21 cellular contexts compared by ENCODE assay signal in the genomic region with DNA sequence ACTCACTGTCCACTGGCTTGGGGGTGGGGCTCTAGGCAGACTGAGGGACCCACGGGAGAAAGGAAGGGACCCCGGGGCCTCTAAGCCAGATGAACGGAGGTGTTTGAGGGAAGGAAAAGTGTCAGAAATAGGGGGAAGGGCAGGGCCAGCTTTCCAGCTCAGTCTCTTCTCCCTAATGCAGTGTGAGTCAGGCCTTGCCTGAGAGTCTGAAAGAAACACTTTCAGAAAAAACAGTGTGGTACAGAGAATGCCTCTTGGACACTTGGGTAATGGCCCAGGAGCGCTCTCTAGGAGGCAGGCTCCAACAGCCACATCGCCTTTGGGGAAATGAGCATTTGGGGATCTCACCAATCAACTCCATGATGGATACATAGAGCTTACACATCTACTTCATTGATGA. TPM values are rescaled to one million over a fixed set of nuclear protein-coding genes. Genes with fewer than 3 reads are reported as not detected.
DNase-seq lines count a peak whose midpoint lies in the region; ATAC-seq, FAIRE-seq and TF ChIP-seq lines count a peak whose summit lies in the region.
"Had no signal": no experiment of that assay in that cellular context is flagged by ENCODE, and none has a peak within 500 bp of the region (broad histone marks: within the 10 kb centered on the region; RNA-seq: fewer than 3 reads in every experiment).

No MANE protein-coding gene starts in this region.

- H3K4me3 ChIP-seq in HepG2 (replicated peaks in 1 of 3; ENCODE audit: insufficient read depth in 1 of 3, low read depth in 2 of 3, low read length in 3 of 3) (no peak overlapping the region), aorta (ENCODE audit: low read length in 2 of 2) (no peak overlapping the region)

- H3K27ac Mint-ChIP-seq in activated T-helper 17 cell treated with anti-CD3 and anti-CD28 coated beads, Interleukin-2, amount 50 U/mL, for 72 hours = peak overlapping the region; percentile 10
- no peak overlapping the region for H3K27ac Mint-ChIP-seq in osteocyte (ENCODE audit: unreplicated experiment)
- H3K27ac Mint-ChIP-seq: B cell; CD8-positive, alpha-beta T cell had no signal

- 97% methylated on average over 5 of the region's 5 CpGs for WGBS in HepG2 (ENCODE audit: low lambda C conversion rate)
- 38% methylated on average over 5 of the region's 5 CpGs for WGBS in aorta, 2 donors

- FAIRE-seq in HepG2 (lab: Jason Lieb, UNC) = no peak
- FAIRE-seq: D721Med, G401.6, GM12892 had no signal

- no peaks in the 10 kb centered on the region for H3K27me3 Mint-ChIP-seq in activated T-helper 17 cell treated with anti-CD3 and anti-CD28 coated beads, Interleukin-2, amount 50 U/mL, for 72 hours
- no peaks in the 10 kb centered on the region for H3K27me3 Mint-ChIP-seq in osteocyte (ENCODE audit: unreplicated experiment)
- H3K27me3 Mint-ChIP-seq: B cell had no signal

- no peak for DNase-seq in HepG2 (ENCODE audit: low spot score)
- DNase-seq in aorta = peak in 1 of 2 donors; percentile 44
- no peak for DNase-seq in GDM1 (lab: John Stamatoyannopoulos, UW)
- DNase-seq in osteocyte (ENCODE audit: extremely low spot score, unreplicated experiment) = no peak
- DNase-seq in NCI-H1092 treated with DMSO at 0.1 percent for 48 hours (lab: John Stamatoyannopoulos, UW) = no peak
- DNase-seq: ACHN; CD8-positive, alpha-beta T cell; DMS79 treated with DMSO at 0.1 percent for 48 hours; GOT3; KBM-7; NCI-H226; NCI-H526; OCI-M1; RPMI8226 had no signal

- TF ChIP-seq EP300 in HepG2 (IDR thresholded peaks at IDR 0.05; ENCODE audit: low read depth in 2 of 2, low read length in 2 of 2) = no peak
- no peak for TF ChIP-seq EP300 in HepG2 (CRISPR knock-in tag; IDR thresholded peaks at IDR 0.05; ENCODE audit: borderline replicate concordance)

- H3K36me3 ChIP-seq in HepG2 (replicated peaks in 1 of 2; ENCODE audit: control insufficient read depth in 1 of 2, insufficient read depth in 2 of 2, low read length in 2 of 2) (peaks cover 38 to 94% of the 10 kb centered on the region in 2 experiments), aorta (ENCODE audit: control insufficient read depth in 1 of 2, insufficient read depth in 2 of 2, low read length in 1 of 2) (peaks cover 15 to 37% of the 10 kb centered on the region in 2 donors)

- H3K4me2 ChIP-seq in HepG2 (ENCODE audit: low read depth, low read length) = no peak overlapping the region

- peaks cover 70% of the 10 kb centered on the region for H3K36me3 Mint-ChIP-seq in activated T-helper 17 cell treated with anti-CD3 and anti-CD28 coated beads, Interleukin-2, amount 50 U/mL, for 72 hours (ENCODE audit: low read depth)
- peaks cover 75% of the 10 kb centered on the region for H3K36me3 Mint-ChIP-seq in osteocyte (ENCODE audit: unreplicated experiment)

- POLR2A ChIA-PET in HepG2 (lab: Yijun Ruan, JAX) = no interaction called here

- no TSS peak for BruUV-seq in HepG2 (replicated peaks; lab: Mats Ljungman, UMichigan)

- no peak for ATAC-seq in activated T-helper 17 cell treated with anti-CD3 and anti-CD28 coated beads, Interleukin-2, amount 50 U/mL, for 72 hours (replicated peaks)
- ATAC-seq in HepG2 (no peak), aorta (ENCODE audit: low FRiP score) (no peak)
- ATAC-seq: CD8-positive, alpha-beta T cell had no signal

- peaks cover 18% of the 10 kb centered on the region for H3K4me1 ChIP-seq in HepG2 (ENCODE audit: insufficient read depth, low read length)
- no peaks in the 10 kb centered on the region for H3K4me1 ChIP-seq in aorta (ENCODE audit: control insufficient read depth in 1 of 2, insufficient read depth in 2 of 2, low read length in 2 of 2)

- H4K20me1 ChIP-seq in HepG2 (ENCODE audit: insufficient read depth, low read length) = no peaks in the 10 kb centered on the region

- H3K27ac ChIP-seq in cingulate gyrus (ENCODE audit: low read depth, low read length) = peak overlapping the region; percentile 80
- no peak overlapping the region for H3K27ac ChIP-seq in HepG2 (ENCODE audit: extremely low read length, insufficient read depth, low read length)
- peak overlapping the region; percentile 4 to 6 for H3K27ac ChIP-seq in aorta (ENCODE audit: low read depth in 1 of 2, low read length in 2 of 2)
- H3K27ac ChIP-seq: HL-60 had no signal

- H3K79me2 ChIP-seq in HepG2 (ENCODE audit: insufficient read depth, low read length) = no peaks in the 10 kb centered on the region

- in situ Hi-C loops in HepG2 (cut with HindIII; ENCODE audit: extremely low pct_ligation_motif_present, low pct_unique_long_range_greater_than_20kb) = no loop called here

- 0 out of 4 replicates have a peak, but pooled peaks of 1 of the 2 experiments have one; percentile 2 for TF ChIP-seq POLR2A in HepG2 (IDR thresholded peaks at IDR 0.05; ENCODE audit: insufficient read depth in 1 of 2, low read depth in 2 of 2, low read length in 2 of 2)

- intact Hi-C loops in HepG2 (cut with micrococcal nuclease; ENCODE audit: unreplicated experiment) (no loop called here), aorta (cut with DNase I) (loop anchor here in 1 of 2 donors (10.0 kb wide), 1 partner anchor 48 kb away; a partner anchor contains a TSS)

- peaks cover 6% of the 10 kb centered on the region for H3K9me3 Mint-ChIP-seq in activated T-helper 17 cell treated with anti-CD3 and anti-CD28 coated beads, Interleukin-2, amount 50 U/mL, for 72 hours
- H3K9me3 Mint-ChIP-seq in osteocyte (ENCODE audit: unreplicated experiment) = peaks cover 12% of the 10 kb centered on the region

- H3K27me3 ChIP-seq in HepG2 (ENCODE audit: control insufficient read depth in 1 of 2, insufficient read depth in 2 of 2, low read length in 2 of 2) = no peaks in the 10 kb centered on the region
- H3K27me3 ChIP-seq in aorta (ENCODE audit: control insufficient read depth in 1 of 2, insufficient read depth in 2 of 2, low read length in 1 of 2) = no peaks in the 10 kb centered on the region

- no peak overlapping the region for H3K4me3 Mint-ChIP-seq in activated T-helper 17 cell treated with anti-CD3 and anti-CD28 coated beads, Interleukin-2, amount 50 U/mL, for 72 hours
- no peak overlapping the region for H3K4me3 Mint-ChIP-seq in osteocyte (ENCODE audit: unreplicated experiment)
- H3K4me3 Mint-ChIP-seq: B cell; CD8-positive, alpha-beta T cell had no signal

- TF ChIP-seq CTCF in HepG2 (CRISPR knock-in tag; IDR thresholded peaks at IDR 0.05) = no peak
- no peak for TF ChIP-seq CTCF in osteocyte (IDR thresholded peaks at IDR 0.05)

- CTCF ChIA-PET in HepG2 (lab: Yijun Ruan, JAX; ENCODE audit: low intra/inter-chr PET ratio, low total read pairs) = no interaction called here

- H3K9me3 ChIP-seq in HepG2 (ENCODE audit: low read length) (peaks cover 5% of the 10 kb centered on the region; the same call in 1 of the 2 replicates), aorta (ENCODE audit: control insufficient read depth, low read length) (no peaks in the 10 kb centered on the region)

- H2AFZ ChIP-seq in HepG2 (ENCODE audit: low read length) = no peak overlapping the region

- TF ChIP-seq RAD21 in HepG2 (CRISPR knock-in tag; IDR thresholded peaks at IDR 0.05) = no peak

- H3K9ac ChIP-seq in HepG2 (ENCODE audit: insufficient read depth, low read depth, low read length) = no peak overlapping the region

- no peaks in the 10 kb centered on the region for H3K4me1 Mint-ChIP-seq in activated T-helper 17 cell treated with anti-CD3 and anti-CD28 coated beads, Interleukin-2, amount 50 U/mL, for 72 hours
- H3K4me1 Mint-ChIP-seq in osteocyte (ENCODE audit: unreplicated experiment) = no peaks in the 10 kb centered on the region
- H3K4me1 Mint-ChIP-seq: B cell had no signal

TF ChIP-seq in HepG2, 621 proteins besides CTCF, POLR2A, EP300 and RAD21:
- no peak for TF ChIP-seq CBX5 (CRISPR knock-in tag; IDR thresholded peaks at IDR 0.05; ENCODE audit: borderline replicate concordance)
- peak; percentile 4 for TF ChIP-seq RBM22 (optimal IDR thresholded peaks at IDR 0.05; ENCODE audit: low read length)

RNA-seq across cellular contexts. Expression of a gene that starts 46.9 kb away (rescaled TPM):
- total RNA-seq in activated T-helper 17 cell treated with anti-CD3 and anti-CD28 coated beads, Interleukin-2, amount 50 U/mL, for 72 hours = 10 to 100 TPM; 71.9 to 74.1 TPM
- total RNA-seq in HepG2 (2016; rRNA removed; fragmentation: Illumina TruSeq; extraction: Trizol) (47.8 and 59.8 TPM in 2 replicates), aorta (100 to 1,000 TPM; 110 to 135 TPM), osteocyte (68.2 and 74.2 TPM in 2 replicates)
- total RNA-seq in HepG2 (2016; cell fraction: cytosol; rRNA removed; fragmentation: Illumina TruSeq; extraction: Trizol; ENCODE audit: low read depth) = 23.8 and 26.3 TPM in 2 replicates
- total RNA-seq in HepG2 (2016; cell fraction: insoluble cytoplasmic fraction; rRNA removed; fragmentation: Illumina TruSeq; extraction: Trizol) = 40.4 and 58.0 TPM in 2 replicates
- 38.8 and 39.0 TPM in 2 replicates for total RNA-seq in HepG2 (2016; cell fraction: membrane; rRNA removed; fragmentation: Illumina TruSeq; extraction: Trizol)
- 76.2 and 88.4 TPM in 2 replicates for total RNA-seq in HepG2 (2016; cell fraction: nucleus; rRNA removed; fragmentation: Illumina TruSeq; extraction: Trizol)
- polyA plus RNA-seq in HepG2 (2011; rRNA removed) (119 and 153 TPM in 2 replicates), aorta (10 to 100 TPM; 52.3 to 79.3 TPM)
- 90.0 and 106 TPM in 2 replicates for polyA plus RNA-seq in HepG2 (2011; cell fraction: cytosol; rRNA removed)
- polyA plus RNA-seq in HepG2 (2011; cell fraction: nucleus; rRNA removed) = 348 and 472 TPM in 2 replicates
- 71.7 and 87.0 TPM in 2 replicates for polyA plus RNA-seq in HepG2 (2012)
- 9.5 and 11.4 TPM in 2 replicates for polyA plus RNA-seq in HepG2 (2016; cell fraction: cytosol; fragmentation: Illumina TruSeq; extraction: Trizol; ENCODE audit: low read depth)
- polyA plus RNA-seq in HepG2 (2016; cell fraction: insoluble cytoplasmic fraction; fragmentation: Illumina TruSeq; extraction: Trizol; ENCODE audit: low read depth) = 50.5 and 54.1 TPM in 2 replicates
- polyA plus RNA-seq in HepG2 (2016; cell fraction: membrane; fragmentation: Illumina TruSeq; extraction: Trizol; ENCODE audit: low read depth) = 25.5 and 26.4 TPM in 2 replicates
- polyA plus RNA-seq in HepG2 (2016; cell fraction: nucleus; fragmentation: Illumina TruSeq; extraction: Trizol; ENCODE audit: insufficient read depth, low read depth) = 93.0 and 99.2 TPM in 2 replicates
- polyA minus RNA-seq in HepG2 (2011; rRNA and poly(A)+ RNA removed; ENCODE audit: low replicate concordance) = 50.7 and 124 TPM in 2 replicates
- polyA minus RNA-seq in HepG2 (2011; cell fraction: cytosol; rRNA and poly(A)+ RNA removed) = 38.6 and 48.1 TPM in 2 replicates
- polyA minus RNA-seq in HepG2 (2011; cell fraction: nucleus; rRNA and poly(A)+ RNA removed) = 217 and 240 TPM in 2 replicates
